31 cellular contexts compared by ENCODE assay signal in the genomic region with DNA sequence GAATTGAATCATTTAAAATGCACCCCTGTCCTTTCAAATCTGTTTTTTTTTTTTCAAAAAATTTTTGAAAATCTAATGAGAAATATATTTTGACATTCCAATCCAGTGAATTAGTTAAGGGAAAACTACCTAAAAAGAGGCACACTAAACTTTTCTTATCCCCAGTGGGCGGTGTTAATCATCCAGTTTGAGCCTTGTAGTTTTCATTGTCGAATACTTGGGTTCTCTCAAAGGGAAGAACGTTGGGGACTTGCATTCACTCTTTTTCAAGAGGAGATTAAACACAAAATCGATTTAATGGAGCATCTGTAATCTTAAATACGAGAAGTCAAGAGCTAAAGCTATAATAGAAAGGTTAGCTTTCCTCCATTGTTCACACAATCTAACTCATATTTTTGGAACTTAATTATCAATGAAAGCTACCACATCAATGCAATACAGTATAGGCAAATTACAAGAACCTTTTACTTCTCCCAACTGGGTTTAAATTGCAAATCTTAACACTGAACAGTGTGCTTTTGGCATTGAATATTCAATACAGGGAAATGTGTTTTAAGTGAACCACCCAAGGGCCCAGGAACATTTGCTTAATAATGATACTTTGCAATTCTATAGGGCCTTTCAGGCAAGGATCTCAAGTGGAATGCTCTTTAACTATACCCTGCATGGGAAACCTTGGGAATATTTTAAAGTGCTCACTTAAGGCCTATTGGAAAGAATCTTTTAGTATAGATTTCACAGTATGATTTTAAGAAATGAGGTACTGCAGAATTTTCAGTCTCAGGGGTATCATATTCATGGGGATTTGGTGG. TPM values are rescaled to one million over a fixed set of nuclear protein-coding genes. Genes with fewer than 3 reads are reported as not detected.
A peak's percentile ranks its signal among the peaks of the same experiment; 100 is the strongest.
DNase-seq lines count a peak whose midpoint lies in the region; ATAC-seq, FAIRE-seq and TF ChIP-seq lines count a peak whose summit lies in the region.
"Had no signal": no experiment of that assay in that cellular context is flagged by ENCODE, and none has a peak within 500 bp of the region (broad histone marks: within the 10 kb centered on the region; RNA-seq: fewer than 3 reads in every experiment).

No MANE protein-coding gene starts in this region.

- no peak overlapping the region for H3K4ac ChIP-seq in H9 (ENCODE audit: low read depth, low read length)

- H2AFZ ChIP-seq in H9 (ENCODE audit: low read length) = no peak overlapping the region
- H2AFZ ChIP-seq: GM23248 had no signal

- H4K91ac ChIP-seq in H9 (ENCODE audit: insufficient read length, low read depth, low read length) = no peak overlapping the region

- H3K14ac ChIP-seq in H9 (ENCODE audit: insufficient read depth, low read length) = no peak overlapping the region

- no peaks in the 10 kb centered on the region for H4K20me1 ChIP-seq in H9 (ENCODE audit: control insufficient read depth, insufficient read depth, insufficient read length)

- H3K36me3 ChIP-seq in iPS-18a (ENCODE audit: control insufficient read depth, low read depth, low read length) = no peaks in the 10 kb centered on the region
- H3K36me3 ChIP-seq: ascending aorta, sigmoid colon had no signal

- H3K27ac ChIP-seq in H9 (ENCODE audit: insufficient read length, low read depth, low read length) = no peak overlapping the region
- no peak overlapping the region for H3K27ac ChIP-seq in iPS-18a (ENCODE audit: low read length)
- H3K27ac ChIP-seq: ascending aorta, GM23248, sigmoid colon had no signal

- peak overlapping the region; percentile 44 for H3K4me3 ChIP-seq in iPS-18a (ENCODE audit: low read length)
- H3K4me3 ChIP-seq: ascending aorta, GM23248, sigmoid colon had no signal

- H3K27me3 Mint-ChIP-seq in H9 (ENCODE audit: low read depth) = peaks cover 21% of the 10 kb centered on the region

- no CpG with 5 or more reads among the region's 5 CpGs for WGBS in H9 (ENCODE audit: extremely low coverage, insufficient read length, low lambda C conversion rate)

- H3K4me2 ChIP-seq in H9 (ENCODE audit: insufficient read depth, insufficient read length, low read length) = peak overlapping the region; percentile 4

- peak; percentile 37 for FAIRE-seq in GM19239 (lab: Jason Lieb, UNC)
- FAIRE-seq: D721Med had no signal

- H2BK15ac ChIP-seq in H9 (ENCODE audit: low read depth, low read length) = no peak overlapping the region

- no peak overlapping the region for H2BK5ac ChIP-seq in H9 (ENCODE audit: insufficient read length, low read length)

- H2BK120ac ChIP-seq in H9 (ENCODE audit: low read depth, low read length, poor library complexity, severe bottlenecking) = no peak overlapping the region

- H3K9me3 ChIP-seq in H9 (ENCODE audit: control insufficient read depth, low read depth, low read length) (no peaks in the 10 kb centered on the region), iPS-18a (ENCODE audit: control insufficient read depth, low read depth, low read length) (no peaks in the 10 kb centered on the region)
- H3K9me3 ChIP-seq: ascending aorta, sigmoid colon had no signal

- H4K5ac ChIP-seq in H9 (ENCODE audit: insufficient read length, low read depth, low read length) = no peak overlapping the region

- no peak overlapping the region for H4K8ac ChIP-seq in H9 (replicated peaks; ENCODE audit: insufficient read length, low read depth, low read length)

- no peaks in the 10 kb centered on the region for H3K36me3 Mint-ChIP-seq in H9 (ENCODE audit: insufficient read depth in 1 of 3, low read depth in 3 of 3)

- H3K4me1 Mint-ChIP-seq in H9 = peaks cover 46 to 57% of the 10 kb centered on the region in 2 experiments

- no peak overlapping the region for H3K18ac ChIP-seq in H9 (ENCODE audit: insufficient read length, low read depth, low read length)

- H3K4me1 ChIP-seq in H9 (ENCODE audit: insufficient read depth, low read length) (peaks cover 3% of the 10 kb centered on the region), iPS-18a (ENCODE audit: control insufficient read depth, low read depth, low read length) (peaks cover 42% of the 10 kb centered on the region)

- H2AK5ac ChIP-seq in H9 (ENCODE audit: insufficient read length, low read length) = no peak overlapping the region

- H3K9me3 Mint-ChIP-seq in H9 = no peaks in the 10 kb centered on the region; a peak in 1 of 5 replicates
- H3K9me3 Mint-ChIP-seq: activated B cell treated with CpG ODN at 0.5 μM for 24 hours; effector memory CD8-positive, alpha-beta T cell had no signal

- no peak overlapping the region for H3T11ph ChIP-seq in H9 (ENCODE audit: low read length)

- no peak overlapping the region for H2BK12ac ChIP-seq in H9 (ENCODE audit: insufficient read length, low read depth, low read length)

- H3K56ac ChIP-seq in H9 (ENCODE audit: insufficient read length, low read depth, low read length) = no peak overlapping the region

- peaks cover 2% of the 10 kb centered on the region; the same call in 1 of the 2 replicates for H3K27me3 ChIP-seq in H9 (ENCODE audit: insufficient read depth, low read length)
- H3K27me3 ChIP-seq in iPS-18a (ENCODE audit: control insufficient read depth, insufficient read depth, low read length) = peaks cover 27% of the 10 kb centered on the region

- DNase-seq in GM19239 (ENCODE audit: insufficient read length, low spot score) = no peak
- DNase-seq in H9 = no peak
- peak; percentile 44 for DNase-seq in NCI-H345 treated with DMSO at 0.1 percent for 48 hours (lab: John Stamatoyannopoulos, UW; ENCODE audit: unreplicated experiment)
- DNase-seq in activated gamma-delta T cell treated with Interleukin-2 at 50 U/mL for 16 hours = no peak
- DNase-seq: activated B cell treated with CpG ODN at 0.5 μM for 24 hours; activated CD4-positive, alpha-beta T cell treated with anti-CD3 and anti-CD28 coated beads, Interleukin-2, amount 50 U/mL, for 4 hours; caudate nucleus; CD4-positive, CD25-positive, alpha-beta regulatory T cell; cortex of kidney; effector memory CD8-positive, alpha-beta T cell; GM23248; head of caudate nucleus; left cardiac atrium; mammary epithelial cell; NCI-H2171; NCI-H774; sigmoid colon; stimulated activated naive CD4-positive, alpha-beta T cell; T1000 had no signal

- no peaks in the 10 kb centered on the region for H3K79me1 ChIP-seq in H9 (ENCODE audit: insufficient read depth, low read depth, low read length, poor library complexity, severe bottlenecking)

- H3K4me3 Mint-ChIP-seq in H9 = peak overlapping the region; percentile 36 to 71; a peak in 4 of 5 replicates

- no peak overlapping the region for H2BK20ac ChIP-seq in H9 (ENCODE audit: low read depth, low read length, poor library complexity, severe bottlenecking)

- H3K79me2 ChIP-seq in H9 (ENCODE audit: insufficient read depth, low read length) = peaks cover 2% of the 10 kb centered on the region; the same call in 1 of the 2 replicates

- peaks cover 17% of the 10 kb centered on the region for H3K23me2 ChIP-seq in H9 (ENCODE audit: insufficient read length, low read depth, low read length, poor library complexity, severe bottlenecking)

- no peak for TF ChIP-seq CTCF in H9 (conservative IDR thresholded peaks at IDR 0.05)

- H3K27ac Mint-ChIP-seq in H9 = peak overlapping the region; percentile 68 to 93 (median 92); a peak in 6 of 7 replicates
- H3K27ac Mint-ChIP-seq: activated B cell treated with CpG ODN at 0.5 μM for 24 hours; activated naive CD4-positive, alpha-beta T cell treated with anti-CD3 and anti-CD28 coated beads, Interleukin-2, amount 50 U/mL, for 72 hours; activated T-helper 1 cell treated with anti-CD3 and anti-CD28 coated beads, Interleukin-12 subunit alpha, Interleukin-12 subunit beta, Interleukin-2, Interleukin-4 antibody, amounts not matched to agents 30 ng/mL and 10 ng/mL and 1 ng/mL, durations not matched to agents 14 hours and 24 hours and 36 hours; CD4-positive, CD25-positive, alpha-beta regulatory T cell; effector memory CD8-positive, alpha-beta T cell; progenitor cell of endocrine pancreas had no signal

- ATAC-seq in GM18858 (IDR thresholded peaks at IDR 0.05; ENCODE audit: unreplicated experiment) = no peak
- no peak for ATAC-seq in SK-N-SH treated with all-trans-retinoic acid at 6 μM for 48 hours
- ATAC-seq: activated naive CD4-positive, alpha-beta T cell treated with anti-CD3 and anti-CD28 coated beads, Interleukin-2, amount 50 U/mL, for 72 hours; effector memory CD8-positive, alpha-beta T cell; esophagus mucosa; left cardiac atrium had no signal

- H3K23ac ChIP-seq in H9 (ENCODE audit: insufficient read length, low read depth, low read length) = no peak overlapping the region

- H3K9ac ChIP-seq in H9 (ENCODE audit: extremely low read depth, insufficient read length, low read length) (no peak overlapping the region), iPS-18a (ENCODE audit: low read length) (peak overlapping the region; percentile 53)
- H3K9ac ChIP-seq: GM23248 had no signal

TF ChIP-seq in SK-N-SH treated with all-trans-retinoic acid at 6 μM for 48 hours, 23 proteins besides CTCF, POLR2A, EP300 and RAD21 (continues in another document):
- no peak for TF ChIP-seq ISL1 (CRISPR knock-in tag; IDR thresholded peaks at IDR 0.05)
- TF ChIP-seq ZNF565 (CRISPR knock-in tag; conservative IDR thresholded peaks at IDR 0.05; ENCODE audit: low read depth) = no peak
- TF ChIP-seq, protein P1, sequence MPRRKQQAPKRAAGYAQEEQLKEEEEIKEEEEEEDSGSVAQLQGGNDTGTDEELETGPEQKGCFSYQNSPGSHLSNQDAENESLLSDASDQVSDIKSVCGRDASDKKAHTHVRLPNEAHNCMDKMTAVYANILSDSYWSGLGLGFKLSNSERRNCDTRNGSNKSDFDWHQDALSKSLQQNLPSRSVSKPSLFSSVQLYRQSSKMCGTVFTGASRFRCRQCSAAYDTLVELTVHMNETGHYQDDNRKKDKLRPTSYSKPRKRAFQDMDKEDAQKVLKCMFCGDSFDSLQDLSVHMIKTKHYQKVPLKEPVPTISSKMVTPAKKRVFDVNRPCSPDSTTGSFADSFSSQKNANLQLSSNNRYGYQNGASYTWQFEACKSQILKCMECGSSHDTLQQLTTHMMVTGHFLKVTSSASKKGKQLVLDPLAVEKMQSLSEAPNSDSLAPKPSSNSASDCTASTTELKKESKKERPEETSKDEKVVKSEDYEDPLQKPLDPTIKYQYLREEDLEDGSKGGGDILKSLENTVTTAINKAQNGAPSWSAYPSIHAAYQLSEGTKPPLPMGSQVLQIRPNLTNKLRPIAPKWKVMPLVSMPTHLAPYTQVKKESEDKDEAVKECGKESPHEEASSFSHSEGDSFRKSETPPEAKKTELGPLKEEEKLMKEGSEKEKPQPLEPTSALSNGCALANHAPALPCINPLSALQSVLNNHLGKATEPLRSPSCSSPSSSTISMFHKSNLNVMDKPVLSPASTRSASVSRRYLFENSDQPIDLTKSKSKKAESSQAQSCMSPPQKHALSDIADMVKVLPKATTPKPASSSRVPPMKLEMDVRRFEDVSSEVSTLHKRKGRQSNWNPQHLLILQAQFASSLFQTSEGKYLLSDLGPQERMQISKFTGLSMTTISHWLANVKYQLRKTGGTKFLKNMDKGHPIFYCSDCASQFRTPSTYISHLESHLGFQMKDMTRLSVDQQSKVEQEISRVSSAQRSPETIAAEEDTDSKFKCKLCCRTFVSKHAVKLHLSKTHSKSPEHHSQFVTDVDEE (CRISPR knock-in tag; IDR thresholded peaks at IDR 0.05) = no peak
- no peak for TF ChIP-seq OSR1 (CRISPR knock-in tag; IDR thresholded peaks at IDR 0.05)
- no peak for TF ChIP-seq RARB (CRISPR knock-in tag; IDR thresholded peaks at IDR 0.05)
- no peak for TF ChIP-seq ZFP3 (CRISPR knock-in tag; IDR thresholded peaks at IDR 0.05)

RNA-seq across cellular contexts. Expression of a gene that starts 13.1 kb away (rescaled TPM):
- 3.5 TPM in 2 replicates for total RNA-seq in H9 (2021)
- total RNA-seq: activated B cell treated with CpG ODN at 0.5 μM for 24 hours; activated naive CD4-positive, alpha-beta T cell treated with anti-CD3 and anti-CD28 coated beads, Interleukin-2, amount 50 U/mL, for 72 hours; activated T-helper 1 cell treated with anti-CD3 and anti-CD28 coated beads, Interleukin-12 subunit alpha, Interleukin-12 subunit beta, Interleukin-2, Interleukin-4 antibody, amounts not matched to agents 30 ng/mL and 10 ng/mL and 1 ng/mL, durations not matched to agents 14 hours and 24 hours and 36 hours; ascending aorta; CD4-positive, CD25-positive, alpha-beta regulatory T cell; esophagus mucosa; GM23248; left cardiac atrium; M059J; mucosa of gallbladder; sigmoid colon; ureter had no signal
